ENCODE assay signal across 8 cellular contexts in the genomic region with DNA sequence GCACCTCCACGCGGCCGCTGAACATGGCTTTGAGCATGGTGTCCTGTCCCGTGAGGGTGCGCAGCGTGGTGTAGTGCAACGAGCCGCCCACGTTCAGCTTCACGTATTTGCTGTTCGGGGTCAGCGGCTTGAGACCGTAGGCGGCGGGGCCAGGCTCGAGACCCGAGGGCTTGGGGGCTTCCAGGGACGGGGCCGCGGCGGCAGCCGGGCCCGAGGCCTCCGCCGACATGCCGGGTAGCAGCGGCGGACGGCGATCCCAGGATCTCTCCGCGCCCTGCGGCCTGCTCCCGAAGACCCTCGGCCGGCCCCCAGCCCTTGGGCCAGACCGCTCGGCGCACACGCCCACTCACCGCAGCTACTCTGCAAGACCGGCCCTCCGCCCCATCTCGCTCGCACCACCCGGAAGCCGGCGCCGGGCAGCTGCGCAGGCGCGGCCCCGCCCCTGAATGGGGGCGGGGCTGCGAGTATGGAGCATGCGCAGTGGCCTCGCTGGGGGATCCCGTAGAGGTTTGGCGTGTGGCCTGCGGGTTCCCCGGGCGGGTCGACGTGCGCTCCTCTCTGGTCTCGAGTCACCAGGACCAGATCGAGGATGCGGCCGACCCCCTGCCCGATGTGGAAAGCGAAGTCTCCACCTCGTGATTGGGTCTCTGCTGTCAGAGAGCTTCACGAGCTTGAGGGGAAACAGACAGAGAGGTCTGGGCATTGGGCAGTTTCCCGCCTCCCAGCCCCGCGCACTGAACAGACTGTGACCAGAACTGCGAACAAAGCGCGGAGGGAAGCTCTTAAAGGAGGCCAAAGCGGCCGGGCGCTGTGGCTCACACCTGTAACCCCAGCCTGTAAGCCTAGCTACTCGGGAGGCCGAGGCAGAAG. TPM values are rescaled to one million over a fixed set of nuclear protein-coding genes. Genes with fewer than 3 reads are reported as not detected.
DNase-seq lines count a peak whose midpoint lies in the region; ATAC-seq and TF ChIP-seq lines count a peak whose summit lies in the region.

A gene with protein sequence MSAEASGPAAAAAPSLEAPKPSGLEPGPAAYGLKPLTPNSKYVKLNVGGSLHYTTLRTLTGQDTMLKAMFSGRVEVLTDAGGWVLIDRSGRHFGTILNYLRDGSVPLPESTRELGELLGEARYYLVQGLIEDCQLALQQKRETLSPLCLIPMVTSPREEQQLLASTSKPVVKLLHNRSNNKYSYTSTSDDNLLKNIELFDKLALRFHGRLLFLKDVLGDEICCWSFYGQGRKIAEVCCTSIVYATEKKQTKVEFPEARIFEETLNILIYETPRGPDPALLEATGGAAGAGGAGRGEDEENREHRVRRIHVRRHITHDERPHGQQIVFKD (minus strand): TSS at position 422 of the 870 bp plus-strand sequence. CDS start 193 bp downstream, at position 229.

- H3K4me2 ChIP-seq in BLaER1: peak within 1 kb of the TSS; percentile 98

- H3K4me3 ChIP-seq in BLaER1: peak within 1 kb of the TSS; percentile 99
- H3K4me3 ChIP-seq in liver (ENCODE audit: low read depth in 1 of 3, low read length in 3 of 3): peak within 1 kb of the TSS; percentile 80 to 99 (median 96)

- peak in 1 of 2 donors; percentile 6 for TF ChIP-seq RAD21 in liver (IDR thresholded peaks at IDR 0.05)

- DNase-seq in NCI-H748 (lab: John Stamatoyannopoulos, UW; ENCODE audit: unreplicated experiment) (peak; percentile 80), dermis blood vessel endothelial cell (peak; percentile 87)
- peak; percentile 76 to 78 for DNase-seq in activated CD4-positive, alpha-beta T cell treated with anti-CD3 and anti-CD28 coated beads, Interleukin-2, amount 50 U/mL, for 4 hours
- peak; percentile 86 to 87 for DNase-seq in stimulated activated CD4-positive, alpha-beta T cell treated with anti-CD3 and anti-CD28 coated beads, Interleukin-4, amount 100 ng/mL, for 4 hours

- H3K9me3 ChIP-seq in BLaER1 (no peaks in the 10 kb centered on the region), liver (ENCODE audit: control insufficient read depth in 4 of 4, low read length in 3 of 4) (no peaks in the 10 kb centered on the region)

- H3K4me1 ChIP-seq in BLaER1: peaks cover 34% of the 10 kb centered on the region
- H3K4me1 ChIP-seq in liver (ENCODE audit: control insufficient read depth in 4 of 4, insufficient read depth in 4 of 4, low read length in 3 of 4): peaks cover 7 to 19% (median 15%) of the 10 kb centered on the region in 4 donors

- peak within 1 kb of the TSS; percentile 86 for H3K9ac ChIP-seq in BLaER1
- peak within 1 kb of the TSS; percentile 36 to 68 for H3K9ac ChIP-seq in liver (ENCODE audit: low read depth in 1 of 2, low read length in 2 of 2)

- H3K27ac ChIP-seq in BLaER1 (peak within 1 kb of the TSS; percentile 90), liver (ENCODE audit: low read depth in 1 of 2, low read length in 2 of 2) (peak within 1 kb of the TSS; percentile 62 to 76)

- peaks cover 39% of the 10 kb centered on the region for H4K20me1 ChIP-seq in BLaER1

- ATAC-seq in GM19324 (IDR thresholded peaks at IDR 0.05; ENCODE audit: low FRiP score, unreplicated experiment) (peak; percentile 88), HG03460 (IDR thresholded peaks at IDR 0.05; ENCODE audit: unreplicated experiment) (peak; percentile 74)

- TF ChIP-seq CTCF in liver (IDR thresholded peaks at IDR 0.05; ENCODE audit: low read depth, low read length, missing input control): no peak

- peaks cover 26% of the 10 kb centered on the region for H3K36me3 ChIP-seq in BLaER1
- peaks cover under 1 to 12% (median 7%) of the 10 kb centered on the region in 4 donors for H3K36me3 ChIP-seq in liver (ENCODE audit: control insufficient read depth in 4 of 4, insufficient read depth in 3 of 4, low read depth in 1 of 4, low read length in 3 of 4)

- no peaks in the 10 kb centered on the region for H3K27me3 ChIP-seq in BLaER1
- H3K27me3 ChIP-seq in liver (ENCODE audit: control insufficient read depth in 4 of 4, insufficient read depth in 4 of 4, low read length in 3 of 4): no peaks in the 10 kb centered on the region

- WGBS in liver: under 1% methylated on average over 84 of the region's 84 CpGs

TF ChIP-seq in liver, 16 proteins besides CTCF, POLR2A, EP300 and RAD21:
- TF ChIP-seq GABPA (IDR thresholded peaks at IDR 0.05 in 1 of 2, conservative IDR thresholded peaks at IDR 0.05 in 1 of 2): peak in 1 of 2 donors; percentile 60
- TF ChIP-seq, protein P1, sequence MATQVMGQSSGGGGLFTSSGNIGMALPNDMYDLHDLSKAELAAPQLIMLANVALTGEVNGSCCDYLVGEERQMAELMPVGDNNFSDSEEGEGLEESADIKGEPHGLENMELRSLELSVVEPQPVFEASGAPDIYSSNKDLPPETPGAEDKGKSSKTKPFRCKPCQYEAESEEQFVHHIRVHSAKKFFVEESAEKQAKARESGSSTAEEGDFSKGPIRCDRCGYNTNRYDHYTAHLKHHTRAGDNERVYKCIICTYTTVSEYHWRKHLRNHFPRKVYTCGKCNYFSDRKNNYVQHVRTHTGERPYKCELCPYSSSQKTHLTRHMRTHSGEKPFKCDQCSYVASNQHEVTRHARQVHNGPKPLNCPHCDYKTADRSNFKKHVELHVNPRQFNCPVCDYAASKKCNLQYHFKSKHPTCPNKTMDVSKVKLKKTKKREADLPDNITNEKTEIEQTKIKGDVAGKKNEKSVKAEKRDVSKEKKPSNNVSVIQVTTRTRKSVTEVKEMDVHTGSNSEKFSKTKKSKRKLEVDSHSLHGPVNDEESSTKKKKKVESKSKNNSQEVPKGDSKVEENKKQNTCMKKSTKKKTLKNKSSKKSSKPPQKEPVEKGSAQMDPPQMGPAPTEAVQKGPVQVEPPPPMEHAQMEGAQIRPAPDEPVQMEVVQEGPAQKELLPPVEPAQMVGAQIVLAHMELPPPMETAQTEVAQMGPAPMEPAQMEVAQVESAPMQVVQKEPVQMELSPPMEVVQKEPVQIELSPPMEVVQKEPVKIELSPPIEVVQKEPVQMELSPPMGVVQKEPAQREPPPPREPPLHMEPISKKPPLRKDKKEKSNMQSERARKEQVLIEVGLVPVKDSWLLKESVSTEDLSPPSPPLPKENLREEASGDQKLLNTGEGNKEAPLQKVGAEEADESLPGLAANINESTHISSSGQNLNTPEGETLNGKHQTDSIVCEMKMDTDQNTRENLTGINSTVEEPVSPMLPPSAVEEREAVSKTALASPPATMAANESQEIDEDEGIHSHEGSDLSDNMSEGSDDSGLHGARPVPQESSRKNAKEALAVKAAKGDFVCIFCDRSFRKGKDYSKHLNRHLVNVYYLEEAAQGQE (IDR thresholded peaks at IDR 0.05): peak; percentile 11
- TF ChIP-seq, protein P2, sequence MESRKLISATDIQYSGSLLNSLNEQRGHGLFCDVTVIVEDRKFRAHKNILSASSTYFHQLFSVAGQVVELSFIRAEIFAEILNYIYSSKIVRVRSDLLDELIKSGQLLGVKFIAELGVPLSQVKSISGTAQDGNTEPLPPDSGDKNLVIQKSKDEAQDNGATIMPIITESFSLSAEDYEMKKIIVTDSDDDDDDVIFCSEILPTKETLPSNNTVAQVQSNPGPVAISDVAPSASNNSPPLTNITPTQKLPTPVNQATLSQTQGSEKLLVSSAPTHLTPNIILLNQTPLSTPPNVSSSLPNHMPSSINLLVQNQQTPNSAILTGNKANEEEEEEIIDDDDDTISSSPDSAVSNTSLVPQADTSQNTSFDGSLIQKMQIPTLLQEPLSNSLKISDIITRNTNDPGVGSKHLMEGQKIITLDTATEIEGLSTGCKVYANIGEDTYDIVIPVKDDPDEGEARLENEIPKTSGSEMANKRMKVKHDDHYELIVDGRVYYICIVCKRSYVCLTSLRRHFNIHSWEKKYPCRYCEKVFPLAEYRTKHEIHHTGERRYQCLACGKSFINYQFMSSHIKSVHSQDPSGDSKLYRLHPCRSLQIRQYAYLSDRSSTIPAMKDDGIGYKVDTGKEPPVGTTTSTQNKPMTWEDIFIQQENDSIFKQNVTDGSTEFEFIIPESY (IDR thresholded peaks at IDR 0.05): no peak
- TF ChIP-seq YY1 (IDR thresholded peaks at IDR 0.05): peak; percentile 13
- no peak for TF ChIP-seq HNF4A (conservative IDR thresholded peaks at IDR 0.05)

RNA-seq across cellular contexts. Expression of the gene that starts here (rescaled TPM):
- total RNA-seq in dermis blood vessel endothelial cell (7.7 and 15.7 TPM in 2 replicates), liver (10 to 100 TPM in 1 of 2 donors, 1 to 10 TPM in 1; 3.1 to 13.1 TPM)
- polyA plus RNA-seq in liver: 1 to 10 TPM; 2.7 to 4.4 TPM

Comparison
In these comparisons a context has a peak if more than half of its experiments do, and no peak if none do; other contexts are left out.
1. Peak in every context shown above with its lines: DNase-seq, ATAC-seq, H3K4me3 ChIP-seq and H3K27ac ChIP-seq.